In genomic region chr6:159880412-159880811, GRCh38 we compare ENCODE assay signal across 20 cellular contexts. TPM values are rescaled to one million over a fixed set of nuclear protein-coding genes. Genes with fewer than 3 reads are reported as not detected.
DNase-seq lines count a peak whose midpoint lies in the region; ATAC-seq and TF ChIP-seq lines count a peak whose summit lies in the region.
"Had no signal": no experiment of that assay in that cellular context is flagged by ENCODE, and none has a peak within 500 bp of the region (broad histone marks: within the 10 kb centered on the region; RNA-seq: fewer than 3 reads in every experiment).

No MANE protein-coding gene starts in this region.

- H3K4me1 ChIP-seq in right atrium auricular region (no peaks in the 10 kb centered on the region), upper lobe of right lung (peaks cover 2% of the 10 kb centered on the region)

- no peaks in the 10 kb centered on the region for H3K36me3 ChIP-seq in right atrium auricular region
- no peaks in the 10 kb centered on the region for H3K36me3 ChIP-seq in upper lobe of right lung

- H3K4me3 ChIP-seq in right atrium auricular region: no peak overlapping the region
- no peak overlapping the region for H3K4me3 ChIP-seq in upper lobe of right lung

- no peaks in the 10 kb centered on the region for H3K27me3 ChIP-seq in right atrium auricular region
- no peaks in the 10 kb centered on the region for H3K27me3 ChIP-seq in upper lobe of right lung

- intact Hi-C loops in Right ventricle myocardium superior (cut with DNase I) (no loop called here), upper lobe of right lung (cut with DNase I) (no loop called here)

- no peak for TF ChIP-seq CTCF in right atrium auricular region (IDR thresholded peaks at IDR 0.05)
- TF ChIP-seq CTCF in upper lobe of right lung (IDR thresholded peaks at IDR 0.05): no peak

- H3K27ac ChIP-seq in right atrium auricular region (no peak overlapping the region), upper lobe of right lung (no peak overlapping the region)
- H3K27ac ChIP-seq: 22Rv1, HL-60, RWPE1 had no signal

- DNase-seq in DMS79 treated with DMSO at 0.1 percent for 48 hours (lab: John Stamatoyannopoulos, UW) (peak; percentile 7), DMS79 (lab: John Stamatoyannopoulos, UW) (no peak), right atrium auricular region (ENCODE audit: low spot score) (peak; percentile 46), Right ventricle myocardium superior (no peak), islet precursor cell (peak; percentile 17), upper lobe of right lung (no peak), NCI-H774 (lab: John Stamatoyannopoulos, UW) (no peak), NCI-H345 (lab: John Stamatoyannopoulos, UW) (no peak)
- DNase-seq: CD8-positive, alpha-beta memory T cell; DMS153; SHP77 treated with DMSO at 0.1 percent for 48 hours had no signal

- H3K9me3 ChIP-seq in right atrium auricular region: no peaks in the 10 kb centered on the region
- H3K9me3 ChIP-seq in upper lobe of right lung: no peaks in the 10 kb centered on the region

- ATAC-seq in Right ventricle myocardium superior (ENCODE audit: poor library complexity): no peak
- peak; percentile 38 for ATAC-seq in upper lobe of right lung

RNA-seq across cellular contexts. Expression of gene MAS1, which starts 10.4 kb away (rescaled TPM):
- total RNA-seq in right atrium auricular region (not detected), Right ventricle myocardium superior (not detected), upper lobe of right lung (not detected)
- total RNA-seq: B cell; CD8-positive, alpha-beta memory T cell; Daoy; G401; HT-29; NCI-H460; T-helper 1 cell treated with Interleukin-12 subunit alpha and Interleukin-12 subunit beta and Interleukin-4 antibody, amounts not matched to agents 30 ng/mL and 1 ng/mL, for 36 hours had no signal

Comparison
In these comparisons a context has a peak if more than half of its experiments do, and no peak if none do; other contexts are left out.
1. DNase-seq: peak in DMS79 treated with DMSO at 0.1 percent for 48 hours (single experiment), right atrium auricular region (single experiment) and islet precursor cell (single experiment); none in DMS79 (single experiment), Right ventricle myocardium superior (single experiment), upper lobe of right lung (single experiment), NCI-H774 (single experiment) and NCI-H345 (single experiment).